Comparison of ENCODE assay signal across 20 cellular contexts in genomic region chr6:55176958-55177357, GRCh38. TPM values are rescaled to one million over a fixed set of nuclear protein-coding genes. Genes with fewer than 3 reads are reported as not detected.
A peak's percentile ranks its signal among the peaks of the same experiment; 100 is the strongest.
DNase-seq lines count a peak whose midpoint lies in the region; ATAC-seq, FAIRE-seq and TF ChIP-seq lines count a peak whose summit lies in the region.
"Had no signal": no experiment of that assay in that cellular context is flagged by ENCODE, and none has a peak within 500 bp of the region (broad histone marks: within the 10 kb centered on the region; RNA-seq: fewer than 3 reads in every experiment).

No MANE protein-coding gene starts in this region.

- intact Hi-C loops in natural killer cell (cut with micrococcal nuclease): no loop called here

- no peak for ATAC-seq in natural killer cell
- ATAC-seq: activated T-cell treated with anti-CD3 and anti-CD28 coated beads, Interleukin-2, amount 50 U/mL, for 72 hours had no signal

- no peak overlapping the region for H3K27ac Mint-ChIP-seq in natural killer cell
- H3K27ac Mint-ChIP-seq: activated CD4-positive, alpha-beta T cell treated with anti-CD3 and anti-CD28 coated beads, Interleukin-2, amount 10 ng/mL, durations not matched to agents 24 days and 14 days; activated T-cell treated with anti-CD3 and anti-CD28 coated beads, Interleukin-2, amount 50 U/mL, for 72 hours had no signal

- H3K4me3 ChIP-seq in astrocyte of the spinal cord (ENCODE audit: low read depth, low read length): no peak overlapping the region
- H3K4me3 ChIP-seq: adrenal gland, spleen had no signal

- in situ Hi-C loops in KBM-7 (cut with MboI; ENCODE audit: low pct_unique_long_range_greater_than_20kb, low sequenced_read_pairs) (no loop called here), astrocyte of the spinal cord (cut with HindIII; ENCODE audit: low sequenced_read_pairs) (no loop called here)

- TF ChIP-seq CTCF in astrocyte of the spinal cord (IDR thresholded peaks at IDR 0.05; ENCODE audit: low read depth, low read length) (no peak), D721Med (IDR thresholded peaks at IDR 0.05; ENCODE audit: insufficient read depth, missing control alignments) (no peak), natural killer cell (IDR thresholded peaks at IDR 0.05) (no peak)

- FAIRE-seq in D721Med (lab: Jason Lieb, UNC): no peak

- H3K27me3 Mint-ChIP-seq in natural killer cell (ENCODE audit: low read depth in 2 of 2): peaks cover 13 to 27% of the 10 kb centered on the region in 2 donors

- no peaks in the 10 kb centered on the region for H3K36me3 Mint-ChIP-seq in natural killer cell

- no peak overlapping the region for H3K4me3 Mint-ChIP-seq in natural killer cell
- H3K4me3 Mint-ChIP-seq: activated CD4-positive, alpha-beta T cell treated with anti-CD3 and anti-CD28 coated beads, Interleukin-2, amount 10 ng/mL, durations not matched to agents 24 days and 14 days; activated T-cell treated with anti-CD3 and anti-CD28 coated beads, Interleukin-2, amount 50 U/mL, for 72 hours had no signal

- peaks cover 0 to 4% of the 10 kb centered on the region in 2 donors for H3K4me1 Mint-ChIP-seq in natural killer cell
- H3K4me1 Mint-ChIP-seq: activated CD4-positive, alpha-beta T cell treated with anti-CD3 and anti-CD28 coated beads, Interleukin-2, amount 10 ng/mL, durations not matched to agents 24 days and 14 days had no signal

- peaks cover 2 to 4% of the 10 kb centered on the region in 2 donors for H3K9me3 Mint-ChIP-seq in natural killer cell
- H3K9me3 Mint-ChIP-seq: activated CD4-positive, alpha-beta T cell treated with anti-CD3 and anti-CD28 coated beads, Interleukin-2, amount 10 ng/mL, durations not matched to agents 24 days and 14 days; activated T-cell treated with anti-CD3 and anti-CD28 coated beads, Interleukin-2, amount 50 U/mL, for 72 hours had no signal

- DNase-seq in AML-193 (lab: John Stamatoyannopoulos, UW): peak; percentile 8 to 17
- DNase-seq in KBM-7: peak; percentile 16
- peak; percentile 25 for DNase-seq in astrocyte of the spinal cord (ENCODE audit: low read depth, low spot score)
- DNase-seq in left kidney (ENCODE audit: low read depth, low spot score): peak; percentile 72
- DNase-seq in D721Med (ENCODE audit: insufficient read length, low spot score): no peak
- DNase-seq in cerebellum (ENCODE audit: low spot score): no peak
- DNase-seq in NCI-H2081 (lab: John Stamatoyannopoulos, UW): no peak
- DNase-seq in natural killer cell: no peak
- DNase-seq: activated CD4-positive, alpha-beta T cell treated with anti-CD3 and anti-CD28 coated beads, Interleukin-2, amount 10 ng/mL, durations not matched to agents 24 days and 14 days; activated T-cell treated with anti-CD3 and anti-CD28 coated beads, Interleukin-2, amount 50 U/mL, for 72 hours; adrenal gland; BE2C; foreskin melanocyte; GOT3; KG1; NCI-H1930; Right ventricle myocardium superior; spleen had no signal

RNA-seq across cellular contexts. Expression of gene HCRTR2, which starts 2.6 kb away (rescaled TPM):
- total RNA-seq in cerebellum (10.2 TPM), natural killer cell (not detected)
- total RNA-seq: activated CD4-positive, alpha-beta T cell treated with anti-CD3 and anti-CD28 coated beads, Interleukin-2, amount 10 ng/mL, durations not matched to agents 24 days and 14 days; activated T-cell treated with anti-CD3 and anti-CD28 coated beads, Interleukin-2, amount 50 U/mL, for 72 hours; mesenteric fat pad; omental fat pad; Right ventricle myocardium superior; spleen had no signal

Comparison
In these comparisons a context has a peak if more than half of its experiments do, and no peak if none do; other contexts are left out.
1. DNase-seq: peak in AML-193 (2 of 2), KBM-7 (single experiment), astrocyte of the spinal cord (single experiment) and left kidney (single experiment); none in D721Med (single experiment), cerebellum (single experiment), NCI-H2081 (0 of 2) and natural killer cell (single experiment).
2. RNA of gene HCRTR2, which starts 2.6 kb away (total RNA-seq): 10.2 TPM in cerebellum (single experiment); not detected in natural killer cell; every median in the first group is over 10 times any median in the second.